Comparison of ENCODE assay signal across 8 cellular contexts in the genomic region with DNA sequence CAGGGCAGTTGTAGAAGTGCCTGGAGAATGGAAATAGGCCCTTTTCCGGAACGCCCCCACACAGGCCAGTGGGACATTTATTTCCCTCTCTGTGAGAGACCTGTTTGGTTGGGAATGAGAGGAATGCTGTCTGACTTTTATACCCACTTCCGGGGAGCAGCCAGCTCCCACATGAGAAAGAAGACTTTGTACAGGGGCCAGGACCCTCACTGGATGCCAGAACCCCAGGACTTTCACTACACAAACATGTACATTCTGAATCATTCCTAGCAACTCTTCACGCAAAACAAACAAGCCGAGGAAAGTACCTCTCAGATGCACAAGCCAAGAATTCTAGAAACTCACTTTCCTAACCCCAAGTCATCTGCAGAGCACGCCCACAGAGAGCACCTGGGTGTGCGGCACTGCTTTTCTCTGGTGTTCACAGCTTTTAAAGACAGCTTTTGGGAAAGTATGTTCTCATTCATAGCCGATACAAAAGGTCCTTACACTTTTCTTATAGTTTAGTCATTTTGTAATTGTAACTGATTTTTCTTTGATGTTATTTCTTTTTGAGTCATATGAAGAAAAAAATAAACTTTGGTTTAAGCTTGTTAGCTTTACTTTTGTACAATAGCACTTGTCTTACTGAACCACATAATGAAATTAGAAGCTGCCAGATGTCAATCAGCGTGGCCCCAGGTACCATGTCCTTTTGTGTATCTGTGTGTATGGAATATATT.
A peak's percentile ranks its signal among the peaks of the same experiment; 100 is the strongest.
DNase-seq lines count a peak whose midpoint lies in the region; ATAC-seq and TF ChIP-seq lines count a peak whose summit lies in the region.

No MANE protein-coding gene starts in this region.

- no peaks in the 10 kb centered on the region for H3K79me2 ChIP-seq in H9 (ENCODE audit: insufficient read depth, low read length)

- no peak overlapping the region for H2AK5ac ChIP-seq in H9 (ENCODE audit: insufficient read length, low read length)

- H2BK120ac ChIP-seq in H9 (ENCODE audit: low read depth, low read length, poor library complexity, severe bottlenecking) = no peak overlapping the region

- peaks cover 0 to 10% (median 0%) of the 10 kb centered on the region in 4 donors for H3K4me1 ChIP-seq in sigmoid colon
- no peaks in the 10 kb centered on the region for H3K4me1 ChIP-seq in H9 (ENCODE audit: insufficient read depth, low read length)
- no peaks in the 10 kb centered on the region for H3K4me1 ChIP-seq in gastrocnemius medialis

- no peak overlapping the region for H3K4me2 ChIP-seq in H9 (ENCODE audit: insufficient read depth, insufficient read length, low read length)

- no peak overlapping the region for H3T11ph ChIP-seq in H9 (ENCODE audit: low read length)

- peak overlapping the region in 3 of 4 donors; percentile 5 to 36 (median 35) for H3K27ac ChIP-seq in sigmoid colon
- no peak overlapping the region for H3K27ac ChIP-seq in H9 (ENCODE audit: insufficient read length, low read depth, low read length)
- H3K27ac ChIP-seq in gastrocnemius medialis = no peak overlapping the region

- TF ChIP-seq CTCF in sigmoid colon (IDR thresholded peaks at IDR 0.05) = no peak
- no peak for TF ChIP-seq CTCF in H9 (conservative IDR thresholded peaks at IDR 0.05)
- no peak for TF ChIP-seq CTCF in gastrocnemius medialis (IDR thresholded peaks at IDR 0.05 in 4 of 5, conservative IDR thresholded peaks at IDR 0.05 in 1 of 5)

- DNase-seq in activated naive CD4-positive, alpha-beta T cell treated with anti-CD3 and anti-CD28 coated beads for 36 hours = peak; percentile 86
- DNase-seq in sigmoid colon (no peak), H9 (no peak), gastrocnemius medialis (no peak), GF-D8 (lab: John Stamatoyannopoulos, UW) (no peak)

- no peak overlapping the region for H2BK5ac ChIP-seq in H9 (ENCODE audit: insufficient read length, low read length)

- peak overlapping the region; percentile 86 for H3K27ac Mint-ChIP-seq in activated naive CD4-positive, alpha-beta T cell treated with anti-CD3 and anti-CD28 coated beads for 36 hours
- H3K27ac Mint-ChIP-seq in H9 = no peak overlapping the region; a peak in 1 of 7 replicates

- no peak overlapping the region for H2BK20ac ChIP-seq in H9 (ENCODE audit: low read depth, low read length, poor library complexity, severe bottlenecking)

- no peak overlapping the region for H2AFZ ChIP-seq in H9 (ENCODE audit: low read length)

- H3K23me2 ChIP-seq in H9 (ENCODE audit: insufficient read length, low read depth, low read length, poor library complexity, severe bottlenecking) = no peaks in the 10 kb centered on the region

- H3K4me1 Mint-ChIP-seq in activated naive CD4-positive, alpha-beta T cell treated with anti-CD3 and anti-CD28 coated beads for 36 hours (ENCODE audit: low read depth) = peaks cover 16% of the 10 kb centered on the region
- peaks cover 0 to 3% of the 10 kb centered on the region in 2 experiments; a peak in 2 of 4 replicates for H3K4me1 Mint-ChIP-seq in H9

- no peaks in the 10 kb centered on the region for H4K20me1 ChIP-seq in H9 (ENCODE audit: control insufficient read depth, insufficient read depth, insufficient read length)

- no peak overlapping the region for H3K23ac ChIP-seq in H9 (ENCODE audit: insufficient read length, low read depth, low read length)

- H2BK15ac ChIP-seq in H9 (ENCODE audit: low read depth, low read length) = no peak overlapping the region

- H3K36me3 ChIP-seq in sigmoid colon = no peaks in the 10 kb centered on the region
- H3K36me3 ChIP-seq in gastrocnemius medialis = no peaks in the 10 kb centered on the region

- CTCF ChIA-PET in activated naive CD4-positive, alpha-beta T cell treated with anti-CD3 and anti-CD28 coated beads for 36 hours (lab: Charles Lee) = interaction anchor here (0.8 to 1.7 kb wide), 2 partner anchors 21 to 258 kb away, joined by 3 to 5 read pairs; no protein-coding TSS in a partner anchor

- H3K9ac ChIP-seq in H9 (ENCODE audit: extremely low read depth, insufficient read length, low read length) = no peak overlapping the region

- ATAC-seq in GM18868 (IDR thresholded peaks at IDR 0.05; ENCODE audit: unreplicated experiment) (peak; percentile 94), HG03025 (IDR thresholded peaks at IDR 0.05; ENCODE audit: low FRiP score, unreplicated experiment) (peak; percentile 78), HG02840 (IDR thresholded peaks at IDR 0.05; ENCODE audit: low FRiP score, unreplicated experiment) (no peak), gastrocnemius medialis (no peak)

- 78 to 84% methylated on average over 9 of the region's 9 CpGs for WGBS in sigmoid colon, 2 donors
- no CpG with 5 or more reads among the region's 9 CpGs for WGBS in H9 (ENCODE audit: extremely low coverage, insufficient read length, low lambda C conversion rate)

- H3K27me3 ChIP-seq in sigmoid colon (no peaks in the 10 kb centered on the region), H9 (ENCODE audit: insufficient read depth, low read length) (no peaks in the 10 kb centered on the region), gastrocnemius medialis (no peaks in the 10 kb centered on the region)

- no peak overlapping the region for H2BK12ac ChIP-seq in H9 (ENCODE audit: insufficient read length, low read depth, low read length)

- TF ChIP-seq POLR2A in sigmoid colon (IDR thresholded peaks at IDR 0.05) = no peak
- no peak for TF ChIP-seq POLR2A in gastrocnemius medialis (IDR thresholded peaks at IDR 0.05)

- no peak overlapping the region for H4K5ac ChIP-seq in H9 (ENCODE audit: insufficient read length, low read depth, low read length)

- no peak overlapping the region for H4K91ac ChIP-seq in H9 (ENCODE audit: insufficient read length, low read depth, low read length)

- TF ChIP-seq EP300 in sigmoid colon (IDR thresholded peaks at IDR 0.05) = no peak

- H3K27me3 Mint-ChIP-seq in activated naive CD4-positive, alpha-beta T cell treated with anti-CD3 and anti-CD28 coated beads for 36 hours (ENCODE audit: low read depth) = no peaks in the 10 kb centered on the region
- no peaks in the 10 kb centered on the region for H3K27me3 Mint-ChIP-seq in H9 (ENCODE audit: low read depth)

- intact Hi-C loops in activated naive CD4-positive, alpha-beta T cell treated with anti-CD3 and anti-CD28 coated beads for 36 hours (cut with micrococcal nuclease) = loop anchor here (1.0 to 5.0 kb wide), 17 partner anchors 23 to 911 kb away; no protein-coding TSS in a partner anchor
- intact Hi-C loops in sigmoid colon (cut with DNase I) (no loop called here), gastrocnemius medialis (cut with DNase I; ENCODE audit: low total_unique reads) (no loop called here)

- no peak overlapping the region for H3K14ac ChIP-seq in H9 (ENCODE audit: insufficient read depth, low read length)

- H3K9me3 Mint-ChIP-seq in activated naive CD4-positive, alpha-beta T cell treated with anti-CD3 and anti-CD28 coated beads for 36 hours = no peaks in the 10 kb centered on the region
- no peaks in the 10 kb centered on the region for H3K9me3 Mint-ChIP-seq in H9

- H3K79me1 ChIP-seq in H9 (ENCODE audit: insufficient read depth, low read depth, low read length, poor library complexity, severe bottlenecking) = no peaks in the 10 kb centered on the region

- no peak overlapping the region for H3K4me3 Mint-ChIP-seq in activated naive CD4-positive, alpha-beta T cell treated with anti-CD3 and anti-CD28 coated beads for 36 hours
- H3K4me3 Mint-ChIP-seq in H9 = no peak overlapping the region

- H3K4me3 ChIP-seq in sigmoid colon (no peak overlapping the region), gastrocnemius medialis (no peak overlapping the region)

- no peaks in the 10 kb centered on the region for H3K9me3 ChIP-seq in sigmoid colon
- no peaks in the 10 kb centered on the region for H3K9me3 ChIP-seq in H9 (ENCODE audit: control insufficient read depth, low read depth, low read length)
- no peaks in the 10 kb centered on the region for H3K9me3 ChIP-seq in gastrocnemius medialis

- H3K36me3 Mint-ChIP-seq in activated naive CD4-positive, alpha-beta T cell treated with anti-CD3 and anti-CD28 coated beads for 36 hours (ENCODE audit: low read depth) = no peaks in the 10 kb centered on the region
- H3K36me3 Mint-ChIP-seq in H9 (ENCODE audit: insufficient read depth in 1 of 3, low read depth in 3 of 3) = peaks cover 0 to 4% (median 0%) of the 10 kb centered on the region in 3 experiments; a peak in 2 of 7 replicates

- in situ Hi-C loops in gastrocnemius medialis (cut with MboI; ENCODE audit: low sequenced_read_pairs in 4 of 4) = no loop called here

- no peak overlapping the region for H3K4ac ChIP-seq in H9 (ENCODE audit: low read depth, low read length)

- no peak overlapping the region for H4K8ac ChIP-seq in H9 (replicated peaks; ENCODE audit: insufficient read length, low read depth, low read length)

- H3K18ac ChIP-seq in H9 (ENCODE audit: insufficient read length, low read depth, low read length) = no peak overlapping the region

- no peak overlapping the region for H3K56ac ChIP-seq in H9 (ENCODE audit: insufficient read length, low read depth, low read length)

Comparison
In these comparisons a context has a peak if more than half of its experiments do, and no peak if none do; other contexts are left out.
1. ATAC-seq: peak in GM18868 (single experiment) and HG03025 (single experiment); none in HG02840 (single experiment) and gastrocnemius medialis (0 of 2).
2. H3K27ac ChIP-seq: peak in sigmoid colon (3 of 4); none in H9 (single experiment) and gastrocnemius medialis (0 of 4).